In the genomic region with DNA sequence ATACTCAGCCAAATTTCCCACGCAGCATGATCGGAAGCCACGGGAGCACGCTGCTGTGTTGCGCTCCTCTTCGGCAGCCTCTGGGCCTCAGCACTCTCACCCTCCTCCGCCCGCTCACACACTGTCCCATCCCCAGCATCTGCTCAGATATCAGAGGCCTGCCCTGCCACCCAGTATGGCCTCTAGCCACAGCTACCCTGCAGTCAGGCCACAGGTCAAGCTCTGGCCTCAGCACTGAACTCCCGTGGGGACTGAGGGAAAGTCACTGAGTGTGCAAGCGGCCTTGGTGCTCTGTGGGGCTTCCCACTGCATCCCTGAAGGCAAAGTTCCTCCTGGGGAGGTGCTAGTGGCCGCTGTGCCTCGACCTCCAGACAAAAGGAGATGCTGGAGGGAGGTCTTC, we compare ENCODE assay signal across 10 cellular contexts. TPM values are rescaled to one million over a fixed set of nuclear protein-coding genes. Genes with fewer than 3 reads are reported as not detected.
"Had no signal": no experiment of that assay in that cellular context is flagged by ENCODE, and none has a peak within 500 bp of the region (broad histone marks: within the 10 kb centered on the region; RNA-seq: fewer than 3 reads in every experiment).

No MANE protein-coding gene starts in this region.

- H3K27ac ChIP-seq: GM23248, HL-60 had no signal

- H3K27ac Mint-ChIP-seq: HFFc6 had no signal

- H3K9me3 Mint-ChIP-seq: HFFc6 had no signal

- H3K4me1 ChIP-seq: HAP-1 had no signal

- H3K9me3 ChIP-seq: HAP-1 had no signal

- H3K36me3 ChIP-seq: HAP-1 had no signal

- ATAC-seq: HCT116, HepG2 had no signal

- H3K4me3 ChIP-seq: GM23248, HAP-1 had no signal

- FAIRE-seq: HepG2 had no signal

- H3K9ac ChIP-seq: GM23248 had no signal

- H2AFZ ChIP-seq: GM23248 had no signal

- H3K4me3 Mint-ChIP-seq: HFFc6 had no signal

- DNase-seq: GM23248, GOT3, H7, HFFc6 had no signal

RNA-seq across cellular contexts. Expression of gene KRT77, which starts 2.0 kb away (rescaled TPM):
- total RNA-seq: GM23248, H4, H7, HepG2, HFFc6, HT1080 had no signal
- polyA plus RNA-seq: GM23248, HepG2 had no signal

RNA-seq across cellular contexts. Expression of gene KRT1, which starts 21.1 kb away (rescaled TPM):
- total RNA-seq: GM23248, H4, H7, HepG2, HFFc6, HT1080 had no signal
- polyA plus RNA-seq: GM23248, HepG2 had no signal

RNA-seq across cellular contexts. Expression of gene KRT2, which starts 49.3 kb away (rescaled TPM):
- total RNA-seq: GM23248, H7, HepG2, HFFc6, HT1080 had no signal
- polyA plus RNA-seq: GM23248, HepG2 had no signal
